Comparison of ENCODE assay signal across 11 cellular contexts in the genomic region with DNA sequence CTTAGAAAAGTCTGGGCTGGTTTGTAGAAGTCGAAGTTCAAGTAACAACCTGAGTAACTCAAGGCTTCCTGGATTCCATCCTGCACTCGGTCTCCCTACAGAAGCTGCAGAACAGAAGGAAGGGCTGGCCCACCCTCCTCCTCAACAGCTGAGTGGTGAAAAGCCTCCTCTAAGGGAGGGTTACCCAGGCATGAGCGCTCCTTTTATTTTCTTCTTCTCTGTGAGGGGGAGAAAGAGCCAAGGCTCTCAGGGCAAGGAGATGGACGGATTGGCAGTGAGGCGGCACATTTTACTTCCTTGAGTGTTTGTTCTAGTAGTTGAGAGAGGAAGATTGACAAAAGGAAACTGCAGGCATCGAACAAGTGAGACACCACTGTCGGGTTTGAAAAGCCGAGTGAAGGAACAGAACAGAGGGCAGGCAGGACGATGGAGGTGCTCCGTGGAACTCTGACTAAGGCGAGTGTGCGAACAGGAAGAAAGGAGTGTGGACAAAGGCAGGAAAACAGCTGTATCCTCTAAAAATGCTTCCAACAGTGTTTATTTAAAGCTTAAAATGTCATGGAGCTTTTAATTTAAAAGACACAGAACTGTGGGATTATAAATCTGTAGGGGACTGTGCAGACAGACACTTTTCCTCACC. TPM values are rescaled to one million over a fixed set of nuclear protein-coding genes. Genes with fewer than 3 reads are reported as not detected.
DNase-seq lines count a peak whose midpoint lies in the region; ATAC-seq and TF ChIP-seq lines count a peak whose summit lies in the region.
"Had no signal": no experiment of that assay in that cellular context is flagged by ENCODE, and none has a peak within 500 bp of the region (broad histone marks: within the 10 kb centered on the region; RNA-seq: fewer than 3 reads in every experiment).

No MANE protein-coding gene starts in this region.

- no peak for TF ChIP-seq CTCF in omental fat pad (IDR thresholded peaks at IDR 0.05)

- CTCF ChIA-PET in activated CD4-positive, alpha-beta memory T cell treated with anti-CD3 and anti-CD28 coated beads, Interleukin-2, amount 10 ng/mL, durations not matched to agents 7 days and 5 days (lab: Charles Lee) = no interaction called here

- ATAC-seq in omental fat pad (ENCODE audit: low FRiP score) = no peak
- ATAC-seq: A549 had no signal

- H3K4me1 Mint-ChIP-seq in T-helper 2 cell treated with Interferon-gamma antibody and Interleukin-4, amounts not matched to agents 5 μg/mL and 100 μg/mL, for 36 hours (ENCODE audit: low read depth) = peaks cover 22% of the 10 kb centered on the region
- H3K4me1 Mint-ChIP-seq in activated naive CD8-positive, alpha-beta T cell treated with anti-CD3 and anti-CD28 coated beads for 36 hours = peaks cover 17% of the 10 kb centered on the region
- H3K4me1 Mint-ChIP-seq in activated CD4-positive, alpha-beta memory T cell treated with anti-CD3 and anti-CD28 coated beads, Interleukin-2, amount 10 ng/mL, durations not matched to agents 7 days and 5 days = peaks cover 15% of the 10 kb centered on the region

- no peaks in the 10 kb centered on the region for H3K27me3 Mint-ChIP-seq in T-helper 2 cell treated with Interferon-gamma antibody and Interleukin-4, amounts not matched to agents 5 μg/mL and 100 μg/mL, for 36 hours (ENCODE audit: low read depth)
- H3K27me3 Mint-ChIP-seq in activated naive CD8-positive, alpha-beta T cell treated with anti-CD3 and anti-CD28 coated beads for 36 hours = no peaks in the 10 kb centered on the region
- H3K27me3 Mint-ChIP-seq in activated CD4-positive, alpha-beta memory T cell treated with anti-CD3 and anti-CD28 coated beads, Interleukin-2, amount 10 ng/mL, durations not matched to agents 7 days and 5 days = no peaks in the 10 kb centered on the region

- peak overlapping the region; percentile 78 for H3K4me3 Mint-ChIP-seq in T-helper 2 cell treated with Interferon-gamma antibody and Interleukin-4, amounts not matched to agents 5 μg/mL and 100 μg/mL, for 36 hours
- no peak overlapping the region for H3K4me3 Mint-ChIP-seq in activated naive CD8-positive, alpha-beta T cell treated with anti-CD3 and anti-CD28 coated beads for 36 hours
- no peak overlapping the region for H3K4me3 Mint-ChIP-seq in activated CD4-positive, alpha-beta memory T cell treated with anti-CD3 and anti-CD28 coated beads, Interleukin-2, amount 10 ng/mL, durations not matched to agents 7 days and 5 days

- H3K36me3 Mint-ChIP-seq in T-helper 2 cell treated with Interferon-gamma antibody and Interleukin-4, amounts not matched to agents 5 μg/mL and 100 μg/mL, for 36 hours (ENCODE audit: low read depth) = peaks cover 16% of the 10 kb centered on the region
- H3K36me3 Mint-ChIP-seq in activated naive CD8-positive, alpha-beta T cell treated with anti-CD3 and anti-CD28 coated beads for 36 hours = peaks cover 14% of the 10 kb centered on the region
- peaks cover 18% of the 10 kb centered on the region for H3K36me3 Mint-ChIP-seq in activated CD4-positive, alpha-beta memory T cell treated with anti-CD3 and anti-CD28 coated beads, Interleukin-2, amount 10 ng/mL, durations not matched to agents 7 days and 5 days (ENCODE audit: low read depth)

- peak overlapping the region; percentile 84 for H3K27ac Mint-ChIP-seq in T-helper 2 cell treated with Interferon-gamma antibody and Interleukin-4, amounts not matched to agents 5 μg/mL and 100 μg/mL, for 36 hours
- H3K27ac Mint-ChIP-seq in activated naive CD8-positive, alpha-beta T cell treated with anti-CD3 and anti-CD28 coated beads for 36 hours = peak overlapping the region; percentile 7
- no peak overlapping the region for H3K27ac Mint-ChIP-seq in activated CD4-positive, alpha-beta memory T cell treated with anti-CD3 and anti-CD28 coated beads, Interleukin-2, amount 10 ng/mL, durations not matched to agents 7 days and 5 days

- POLR2A ChIA-PET in activated CD4-positive, alpha-beta memory T cell treated with anti-CD3 and anti-CD28 coated beads, Interleukin-2, amount 10 ng/mL, durations not matched to agents 7 days and 5 days (lab: Charles Lee) = no interaction called here

- no peak for DNase-seq in T-helper 2 cell treated with Interferon-gamma antibody and Interleukin-4, amounts not matched to agents 5 μg/mL and 100 μg/mL, for 36 hours (ENCODE audit: low spot score)
- DNase-seq in T-helper 2 cell (no peak), left kidney (ENCODE audit: low read depth, low spot score) (peak; percentile 62), superior temporal gyrus (ENCODE audit: extremely low spot score) (peak; percentile 13), omental fat pad (ENCODE audit: low spot score) (no peak)
- DNase-seq in activated naive CD8-positive, alpha-beta T cell treated with anti-CD3 and anti-CD28 coated beads for 36 hours = no peak
- no peak for DNase-seq in activated CD4-positive, alpha-beta memory T cell treated with anti-CD3 and anti-CD28 coated beads, Interleukin-2, amount 10 ng/mL, durations not matched to agents 7 days and 5 days
- DNase-seq in activated effector memory CD4-positive, alpha-beta T cell treated with Interleukin-2 at 50 U/mL for 16 hours = no peak
- DNase-seq: effector memory CD4-positive, alpha-beta T cell; NCI-H2107 had no signal

- no peaks in the 10 kb centered on the region for H3K9me3 Mint-ChIP-seq in T-helper 2 cell treated with Interferon-gamma antibody and Interleukin-4, amounts not matched to agents 5 μg/mL and 100 μg/mL, for 36 hours
- H3K9me3 Mint-ChIP-seq in activated naive CD8-positive, alpha-beta T cell treated with anti-CD3 and anti-CD28 coated beads for 36 hours = no peaks in the 10 kb centered on the region
- no peaks in the 10 kb centered on the region for H3K9me3 Mint-ChIP-seq in activated CD4-positive, alpha-beta memory T cell treated with anti-CD3 and anti-CD28 coated beads, Interleukin-2, amount 10 ng/mL, durations not matched to agents 7 days and 5 days

RNA-seq across cellular contexts. Expression of gene STS, which starts 38.4 kb away (rescaled TPM):
- 1 to 10 TPM; 1.2 to 1.3 TPM for total RNA-seq in activated naive CD8-positive, alpha-beta T cell treated with anti-CD3 and anti-CD28 coated beads for 36 hours
- total RNA-seq in activated CD4-positive, alpha-beta memory T cell treated with anti-CD3 and anti-CD28 coated beads, Interleukin-2, amount 10 ng/mL, durations not matched to agents 7 days and 5 days = 1 to 10 TPM; 1.2 to 1.3 TPM
- total RNA-seq in omental fat pad = 10 to 100 TPM in 3 of 4 donors, 1 to 10 TPM in 1; 8.6 to 23.9 (median 14.9) TPM

RNA-seq across cellular contexts. Expression of gene PUDP, which starts 38.8 kb away (rescaled TPM):
- total RNA-seq in activated naive CD8-positive, alpha-beta T cell treated with anti-CD3 and anti-CD28 coated beads for 36 hours = 10 to 100 TPM; 22.0 to 24.4 TPM
- 10 to 100 TPM; 16.3 to 16.4 TPM for total RNA-seq in activated CD4-positive, alpha-beta memory T cell treated with anti-CD3 and anti-CD28 coated beads, Interleukin-2, amount 10 ng/mL, durations not matched to agents 7 days and 5 days
- 10 to 100 TPM in 3 of 4 donors, 1 to 10 TPM in 1; 5.5 to 15.5 (median 11.9) TPM for total RNA-seq in omental fat pad

Comparison
In these comparisons a context has a peak if more than half of its experiments do, and no peak if none do; other contexts are left out.
1. DNase-seq: peak in left kidney (single experiment) and superior temporal gyrus (single experiment); none in T-helper 2 cell treated with Interferon-gamma antibody and Interleukin-4, amounts not matched to agents 5 μg/mL and 100 μg/mL, for 36 hours (single experiment), T-helper 2 cell (0 of 5), activated naive CD8-positive, alpha-beta T cell treated with anti-CD3 and anti-CD28 coated beads for 36 hours (single experiment), activated CD4-positive, alpha-beta memory T cell treated with anti-CD3 and anti-CD28 coated beads, Interleukin-2, amount 10 ng/mL, durations not matched to agents 7 days and 5 days (single experiment), omental fat pad (single experiment) and activated effector memory CD4-positive, alpha-beta T cell treated with Interleukin-2 at 50 U/mL for 16 hours (single experiment).
2. RNA of gene STS, which starts 38.4 kb away (total RNA-seq): 8.6 to 23.9 TPM in omental fat pad; 1.2 to 1.3 TPM in activated CD4-positive, alpha-beta memory T cell treated with anti-CD3 and anti-CD28 coated beads, Interleukin-2, amount 10 ng/mL, durations not matched to agents 7 days and 5 days and 1.2 to 1.3 TPM in activated naive CD8-positive, alpha-beta T cell treated with anti-CD3 and anti-CD28 coated beads for 36 hours; every median in the first group is over 4 times any median in the second.